ENCODE assay signal across 8 cellular contexts in the genomic region with DNA sequence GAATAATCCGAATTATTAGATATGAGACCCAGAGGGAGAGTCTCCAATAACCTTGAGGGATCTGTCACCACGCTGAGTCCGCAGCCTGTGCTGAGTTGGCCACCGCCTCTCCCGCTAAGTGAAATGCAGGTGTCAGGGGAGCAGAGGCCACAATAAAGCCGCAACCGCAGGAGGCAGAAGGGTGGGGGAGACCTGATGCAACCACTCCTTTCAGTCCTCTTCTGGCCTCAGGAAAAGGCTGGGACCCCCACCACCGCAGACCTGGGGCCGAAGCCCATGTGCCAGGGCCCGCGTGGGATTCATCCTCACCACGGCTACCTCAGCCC. TPM values are rescaled to one million over a fixed set of nuclear protein-coding genes. Genes with fewer than 3 reads are reported as not detected.
DNase-seq lines count a peak whose midpoint lies in the region; ATAC-seq and TF ChIP-seq lines count a peak whose summit lies in the region.

No MANE protein-coding gene starts in this region.

- H3K9me3 ChIP-seq in IMR-90 (ENCODE audit: control insufficient read depth, insufficient read depth, low read length) (no peaks in the 10 kb centered on the region), ascending aorta (no peaks in the 10 kb centered on the region)
- no peaks in the 10 kb centered on the region for H3K9me3 ChIP-seq in CD8-positive, alpha-beta memory T cell (ENCODE audit: low read length)

- H3K36me3 ChIP-seq in IMR-90 (ENCODE audit: control insufficient read depth, insufficient read depth, low read length) (peaks cover 2% of the 10 kb centered on the region; the same call in 1 of the 2 replicates), ascending aorta (no peaks in the 10 kb centered on the region)
- no peaks in the 10 kb centered on the region for H3K36me3 ChIP-seq in CD8-positive, alpha-beta memory T cell (ENCODE audit: insufficient read depth, low read length)

- CTCF ChIA-PET in IMR-90 (lab: Yijun Ruan, JAX): no interaction called here
- CTCF ChIA-PET in CD8-positive, alpha-beta memory T cell (lab: Charles Lee): no interaction called here

- H4K91ac ChIP-seq in IMR-90 (ENCODE audit: insufficient read depth, low read depth, low read length): peak overlapping the region; percentile 88

- H2BK5ac ChIP-seq in IMR-90 (ENCODE audit: low read depth, low read length, poor library complexity, severe bottlenecking): peak overlapping the region; percentile 62

- peaks cover 84% of the 10 kb centered on the region for H3K27me3 Mint-ChIP-seq in stimulated activated naive CD8-positive, alpha-beta T cell treated with anti-CD3 and anti-CD28 coated beads, Interleukin-15, amount 100 ng/mL, for 72 hours
- peaks cover 35 to 75% of the 10 kb centered on the region in 2 donors for H3K27me3 Mint-ChIP-seq in CD8-positive, alpha-beta memory T cell

- no peaks in the 10 kb centered on the region for H3K36me3 Mint-ChIP-seq in CD8-positive, alpha-beta memory T cell

- H3K27me3 ChIP-seq in IMR-90 (ENCODE audit: control insufficient read depth, insufficient read depth, low read length): no peaks in the 10 kb centered on the region
- H3K27me3 ChIP-seq in ascending aorta: no peaks in the 10 kb centered on the region
- H3K27me3 ChIP-seq in CD8-positive, alpha-beta memory T cell (ENCODE audit: insufficient read depth, low read length, poor library complexity, severe bottlenecking): peaks cover 4% of the 10 kb centered on the region

- peaks cover 0 to 7% of the 10 kb centered on the region in 2 donors for H3K9me3 Mint-ChIP-seq in stimulated activated naive CD8-positive, alpha-beta T cell treated with anti-CD3 and anti-CD28 coated beads, Interleukin-15, amount 100 ng/mL, for 72 hours
- no peaks in the 10 kb centered on the region for H3K9me3 Mint-ChIP-seq in CD8-positive, alpha-beta memory T cell

- DNase-seq in IMR-90 (no peak), ascending aorta (ENCODE audit: low spot score in 2 of 2) (no peak), iPS-NIHi7 (ENCODE audit: extremely low spot score) (peak; percentile 33), KBM-7 (no peak)
- peak; percentile 3 to 17 for DNase-seq in stimulated activated naive CD8-positive, alpha-beta T cell treated with anti-CD3 and anti-CD28 coated beads, Interleukin-15, amount 100 ng/mL, for 72 hours
- DNase-seq in CD8-positive, alpha-beta memory T cell: no peak

- peak overlapping the region; percentile 87 for H3K18ac ChIP-seq in IMR-90 (ENCODE audit: low read depth, low read length)

- peak overlapping the region; percentile 82; the same call in 1 of the 2 replicates for H4K5ac ChIP-seq in IMR-90 (ENCODE audit: low read depth, low read length)

- peaks cover 0 to 35% of the 10 kb centered on the region in 2 experiments; a peak in 2 of 4 replicates for H3K79me1 ChIP-seq in IMR-90 (ENCODE audit: low read depth in 1 of 2, low read length in 2 of 2)

- H4K8ac ChIP-seq in IMR-90 (ENCODE audit: low read depth in 2 of 2, low read length in 2 of 2): peak overlapping the region; percentile 54 to 88; a peak in 3 of 4 replicates

- H3K27ac ChIP-seq in IMR-90 (ENCODE audit: insufficient read depth, low read length): peak overlapping the region; percentile 77
- peak overlapping the region; percentile 94 to 97 for H3K27ac ChIP-seq in ascending aorta
- no peak overlapping the region for H3K27ac ChIP-seq in CD8-positive, alpha-beta memory T cell (ENCODE audit: low read depth, low read length)

- no peak overlapping the region; the same call in 2 of the 3 replicates for H2BK15ac ChIP-seq in IMR-90 (ENCODE audit: low read depth, low read length)

- in situ Hi-C loops in IMR-90 (cut with MboI; ENCODE audit: low sequenced_read_pairs) (no loop called here), KBM-7 (cut with MboI; ENCODE audit: low pct_unique_long_range_greater_than_20kb, low sequenced_read_pairs) (no loop called here)

- TF ChIP-seq POLR2A in IMR-90 (IDR thresholded peaks at IDR 0.05; ENCODE audit: low read depth, low read length): no peak

- POLR2A ChIA-PET in IMR-90 (lab: Charles Lee; ENCODE audit: unreplicated experiment): no interaction called here
- POLR2A ChIA-PET in CD8-positive, alpha-beta memory T cell (lab: Charles Lee): no interaction called here

- peak overlapping the region; percentile 81; the same call in 1 of the 2 replicates for H3K56ac ChIP-seq in IMR-90 (ENCODE audit: extremely low read depth, insufficient read depth, low read length)

- peak overlapping the region in 1 of 2 donors; percentile 54 for H3K27ac Mint-ChIP-seq in stimulated activated naive CD8-positive, alpha-beta T cell treated with anti-CD3 and anti-CD28 coated beads, Interleukin-15, amount 100 ng/mL, for 72 hours
- H3K27ac Mint-ChIP-seq in CD8-positive, alpha-beta memory T cell: no peak overlapping the region

- H3K4me3 ChIP-seq in GM08714 (ENCODE audit: low read length) (peak overlapping the region; percentile 59), IMR-90 (ENCODE audit: insufficient read depth, low read depth, low read length) (peak overlapping the region; percentile 97), ascending aorta (peak overlapping the region; percentile 72 to 94)
- no peak overlapping the region for H3K4me3 ChIP-seq in CD8-positive, alpha-beta memory T cell (ENCODE audit: low read length)

- H3K9me1 ChIP-seq in IMR-90 (ENCODE audit: insufficient read depth, low read length): peaks cover 15% of the 10 kb centered on the region

- peak overlapping the region; percentile 37 for H2BK120ac ChIP-seq in IMR-90 (ENCODE audit: low read depth, low read length)

- H3K14ac ChIP-seq in IMR-90 (replicated peaks; ENCODE audit: low read depth, low read length): peak overlapping the region; percentile 96

- H3K23ac ChIP-seq in IMR-90 (ENCODE audit: low read depth, low read length): peak overlapping the region; percentile 95

- H3K4me1 ChIP-seq in IMR-90 (ENCODE audit: control insufficient read depth, insufficient read depth, low read length) (peaks cover 12% of the 10 kb centered on the region), ascending aorta (peaks cover 0 to 12% of the 10 kb centered on the region in 2 donors)
- no peaks in the 10 kb centered on the region for H3K4me1 ChIP-seq in CD8-positive, alpha-beta memory T cell (ENCODE audit: insufficient read depth, low read length)

- intact Hi-C loops in IMR-90 (cut with micrococcal nuclease): loop anchor here (1.0 to 2.0 kb wide), 3 partner anchors 41 to 325 kb away; no protein-coding TSS in a partner anchor
- intact Hi-C loops in ascending aorta (cut with DNase I): loop anchor here (1.0 to 10.0 kb wide), 6 partner anchors 25 to 523 kb away; a partner anchor contains a TSS

- H3K9ac ChIP-seq in IMR-90 (ENCODE audit: low read depth, low read length): peak overlapping the region; percentile 86

- TF ChIP-seq RAD21 in IMR-90 (IDR thresholded peaks at IDR 0.05; ENCODE audit: low read length): no peak

- peak overlapping the region; percentile 99 for H2AK9ac ChIP-seq in IMR-90 (replicated peaks; ENCODE audit: low read depth, low read length, poor library complexity)

- H2BK20ac ChIP-seq in IMR-90 (ENCODE audit: low read depth, low read length): no peak overlapping the region

- dilution Hi-C loops in IMR-90 (cut with HindIII; ENCODE audit: low sequenced_read_pairs, unreplicated experiment): no loop called here

- ATAC-seq in IMR-90 (ENCODE audit: low read depth) (peak; percentile 4), GM21717 (IDR thresholded peaks at IDR 0.05; ENCODE audit: unreplicated experiment) (no peak)
- ATAC-seq in stimulated activated naive CD8-positive, alpha-beta T cell treated with anti-CD3 and anti-CD28 coated beads, Interleukin-15, amount 100 ng/mL, for 72 hours: peak; percentile 56

- no peak for TF ChIP-seq CTCF in IMR-90 (conservative IDR thresholded peaks at IDR 0.05; ENCODE audit: low read depth, low read length)
- TF ChIP-seq CTCF in ascending aorta (IDR thresholded peaks at IDR 0.05): no peak

- peaks cover 12% of the 10 kb centered on the region for H3K4me1 Mint-ChIP-seq in stimulated activated naive CD8-positive, alpha-beta T cell treated with anti-CD3 and anti-CD28 coated beads, Interleukin-15, amount 100 ng/mL, for 72 hours
- H3K4me1 Mint-ChIP-seq in CD8-positive, alpha-beta memory T cell: peaks cover 6 to 18% (median 7%) of the 10 kb centered on the region in 3 donors

- no TSS peak for BruUV-seq in IMR-90 (replicated peaks; lab: Mats Ljungman, UMichigan)

- H3K4me2 ChIP-seq in IMR-90 (ENCODE audit: low read depth, low read length): peak overlapping the region; percentile 96

- WGBS in IMR-90 (ENCODE audit: extremely low coverage in 2 of 2, insufficient read length in 1 of 2), 2 experiments: 0% methylated on average over 1 of the region's 12 CpGs; no CpG with 5 or more reads in 1 of the 2 experiments

- peak overlapping the region; percentile 68 to 71 for H3K4me3 Mint-ChIP-seq in stimulated activated naive CD8-positive, alpha-beta T cell treated with anti-CD3 and anti-CD28 coated beads, Interleukin-15, amount 100 ng/mL, for 72 hours
- peak overlapping the region in 1 of 7 donors; percentile 17 for H3K4me3 Mint-ChIP-seq in CD8-positive, alpha-beta memory T cell

- H4K20me1 ChIP-seq in IMR-90 (ENCODE audit: insufficient read depth, low read length): peaks cover 35% of the 10 kb centered on the region; the same call in 1 of the 2 replicates

- peak overlapping the region; percentile 81; the same call in 1 of the 2 replicates for H2AK5ac ChIP-seq in IMR-90 (ENCODE audit: low read depth, low read length)

- peak overlapping the region; percentile 95 for H2AFZ ChIP-seq in IMR-90 (replicated peaks; ENCODE audit: low read length, poor library complexity)

- peak overlapping the region; percentile 96 for H3K4ac ChIP-seq in IMR-90 (ENCODE audit: low read depth, low read length)

TF ChIP-seq in IMR-90, 13 proteins besides CTCF, POLR2A, EP300 and RAD21:
- no peak for TF ChIP-seq CHD1 (IDR thresholded peaks at IDR 0.05; ENCODE audit: low read depth, low read length)
- TF ChIP-seq MXI1 (IDR thresholded peaks at IDR 0.05; ENCODE audit: borderline replicate concordance, low read depth, low read length): 0 out of 2 replicates have a peak, but pooled peaks have one; percentile 31
- no peak for TF ChIP-seq RFX5 (IDR thresholded peaks at IDR 0.05; ENCODE audit: low read depth, low read length)
- no peak for TF ChIP-seq MAZ (IDR thresholded peaks at IDR 0.05; ENCODE audit: borderline replicate concordance, low read depth, low read length)

RNA-seq across cellular contexts. Expression of a gene that starts 0.6 kb away (rescaled TPM):
- total RNA-seq in IMR-90 (2012; rRNA removed) (183 and 212 TPM in 2 replicates), ascending aorta (1,059 TPM)
- polyA plus RNA-seq in IMR-90 (2012; rRNA removed): 38.8 and 41.1 TPM in 2 replicates
- polyA plus RNA-seq in IMR-90 (2012; cell fraction: cytosol; rRNA removed): 19.2 and 29.1 TPM in 2 replicates
- polyA plus RNA-seq in IMR-90 (2012; cell fraction: nucleus; rRNA removed; ENCODE audit: low replicate concordance): 33.2 and 44.8 TPM in 2 replicates
- under 1 TPM; 0.13 to 0.18 TPM for total RNA-seq in CD8-positive, alpha-beta memory T cell
- polyA plus RNA-seq in CD8-positive, alpha-beta memory T cell: 0.16 TPM

Comparison
In these comparisons a context has a peak if more than half of its experiments do, and no peak if none do; other contexts are left out.
1. DNase-seq: peak in iPS-NIHi7 (single experiment) and stimulated activated naive CD8-positive, alpha-beta T cell treated with anti-CD3 and anti-CD28 coated beads, Interleukin-15, amount 100 ng/mL, for 72 hours (2 of 2); none in IMR-90 (single experiment), ascending aorta (0 of 2), CD8-positive, alpha-beta memory T cell (0 of 5) and KBM-7 (single experiment).
2. RNA of a gene that starts 0.6 kb away (total RNA-seq): 1,059 TPM in ascending aorta (single experiment) and 183 to 212 TPM in IMR-90; 0.13 to 0.18 TPM in CD8-positive, alpha-beta memory T cell; every median in the first group is over 100 times any median in the second.